Comparison of ENCODE assay signal across 2 cellular contexts in the genomic region with DNA sequence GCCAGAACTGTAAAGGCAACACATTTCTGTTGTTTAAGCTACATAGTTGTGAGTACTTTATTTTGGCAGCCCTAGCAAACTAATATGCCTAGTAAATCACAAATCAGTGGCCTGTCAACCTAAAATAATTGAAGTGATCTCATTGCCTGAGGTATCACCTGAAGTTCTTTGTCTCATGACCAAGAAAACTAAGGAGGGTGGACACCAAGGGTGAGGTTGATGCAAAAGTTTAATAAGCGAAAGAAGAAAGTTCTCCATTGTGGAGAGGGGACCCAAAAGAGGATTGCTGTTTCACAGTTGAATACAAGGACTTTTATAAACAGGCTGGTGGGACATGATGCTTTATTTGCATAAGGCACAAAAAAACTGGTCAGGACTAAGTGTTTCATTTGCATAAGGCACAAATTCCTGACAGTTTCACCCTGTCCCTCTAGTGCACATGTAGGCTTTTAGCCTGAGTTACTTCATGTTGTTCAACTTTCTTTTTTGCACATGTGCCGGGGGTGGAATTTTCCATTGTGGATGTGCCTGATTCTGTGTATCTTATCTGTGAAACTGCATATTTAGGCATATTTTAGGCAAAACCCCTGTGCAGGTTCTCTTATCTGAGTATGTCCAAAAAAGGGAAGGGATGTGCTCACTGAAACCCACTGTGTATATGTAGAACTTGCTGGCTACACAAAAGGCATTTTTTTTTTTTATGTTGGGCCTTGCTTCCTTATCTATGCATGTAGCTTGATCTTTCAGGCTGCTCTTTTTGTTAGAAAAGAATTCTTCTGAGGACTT.
A peak's percentile ranks its signal among the peaks of the same experiment; 100 is the strongest.
TF ChIP-seq lines count a peak whose summit lies in the region.

No MANE protein-coding gene starts in this region.

TF ChIP-seq in HEK293, 187 proteins besides CTCF, POLR2A, EP300 and RAD21:
- TF ChIP-seq ZSCAN16 (tag by site-specific recombination; IDR thresholded peaks at IDR 0.05): no peak
- TF ChIP-seq SETDB1 (IDR thresholded peaks at IDR 0.05; ENCODE audit: insufficient read length, low read length): peak; percentile 73
- TF ChIP-seq ZNF549 (tag by site-specific recombination; IDR thresholded peaks at IDR 0.05): peak; percentile 57; the same call in 1 of the 2 replicates

TF ChIP-seq in H1, 55 proteins besides CTCF, POLR2A, EP300 and RAD21:
- no peak for TF ChIP-seq GABPA (IDR thresholded peaks at IDR 0.05; ENCODE audit: borderline replicate concordance, insufficient read depth, low read length)
- no peak for TF ChIP-seq NANOG (IDR thresholded peaks at IDR 0.05; ENCODE audit: insufficient read depth, low read depth, low read length, poor library complexity, severe bottlenecking)
- no peak for TF ChIP-seq ATF2 (IDR thresholded peaks at IDR 0.05; ENCODE audit: low read length)
- TF ChIP-seq CHD7 (IDR thresholded peaks at IDR 0.05; ENCODE audit: insufficient replicate concordance, low read length): peak; percentile 73
- no peak for TF ChIP-seq SIRT6 (IDR thresholded peaks at IDR 0.05; ENCODE audit: low read length)
- no peak for TF ChIP-seq CTBP2 (IDR thresholded peaks at IDR 0.05; ENCODE audit: borderline replicate concordance, insufficient read depth, insufficient read length, low read length)
- TF ChIP-seq HDAC2 (IDR thresholded peaks at IDR 0.05; ENCODE audit: borderline replicate concordance in 1 of 2, low read depth in 2 of 2, low read length in 2 of 2): no peak
- TF ChIP-seq RFX5 (IDR thresholded peaks at IDR 0.05; ENCODE audit: borderline replicate concordance, low read depth, low read length): no peak
